ENCODE assay signal across 8 cellular contexts in genomic region chr3:172332256-172333041, GRCh38.
DNase-seq lines count a peak whose midpoint lies in the region; ATAC-seq and TF ChIP-seq lines count a peak whose summit lies in the region.

No MANE protein-coding gene starts in this region.

- POLR2A ChIA-PET in CD8-positive, alpha-beta memory T cell (lab: Charles Lee) = no interaction called here

- H3K4ac ChIP-seq in neuronal stem cell (ENCODE audit: low read length) = no peak overlapping the region

- H3K14ac ChIP-seq in neuronal stem cell (ENCODE audit: low read length) = no peak overlapping the region

- no peaks in the 10 kb centered on the region for H3K9me3 Mint-ChIP-seq in CD8-positive, alpha-beta memory T cell

- no peak overlapping the region for H2BK120ac ChIP-seq in neuronal stem cell (ENCODE audit: low read depth, low read length)

- no peak overlapping the region for H3K4me3 Mint-ChIP-seq in CD8-positive, alpha-beta memory T cell

- H3K27ac ChIP-seq in CD8-positive, alpha-beta memory T cell (ENCODE audit: low read depth, low read length) = no peak overlapping the region
- 0 out of 2 replicates have a peak overlapping the region, but pooled peaks have one; percentile 0 for H3K27ac ChIP-seq in HUES64 (ENCODE audit: low read depth, low read length)
- peak overlapping the region in 1 of 4 donors; percentile 12 for H3K27ac ChIP-seq in Peyer's patch
- no peak overlapping the region for H3K27ac ChIP-seq in neuronal stem cell (replicated peaks; ENCODE audit: low read length)
- H3K27ac ChIP-seq in tibial artery = peak overlapping the region; percentile 42 to 57

- H2BK5ac ChIP-seq in neuronal stem cell (ENCODE audit: low read length) = no peak overlapping the region

- intact Hi-C loops in tibial artery (cut with DNase I; ENCODE audit: low total_unique reads) = loop anchor here (5.0 kb wide), 1 partner anchor 290 kb away; no protein-coding TSS in a partner anchor

- peak overlapping the region in 3 of 8 donors; percentile 17 to 47 (median 30) for H3K27ac Mint-ChIP-seq in CD8-positive, alpha-beta memory T cell

- H2AFZ ChIP-seq in neuronal stem cell (ENCODE audit: low read length) = no peak overlapping the region

- peak; percentile 64 for ATAC-seq in GM19438 (IDR thresholded peaks at IDR 0.05; ENCODE audit: low read depth, unreplicated experiment)

- no peak for TF ChIP-seq POLR2A in Peyer's patch (IDR thresholded peaks at IDR 0.05)

- H2BK15ac ChIP-seq in neuronal stem cell (ENCODE audit: low read length) = no peak overlapping the region

- CTCF ChIA-PET in CD8-positive, alpha-beta memory T cell (lab: Charles Lee) = interaction anchor here (0.7 to 5.4 kb wide), 34 partner anchors 9 to 373 kb away, joined by 3 to 42 read pairs (median 4); partner anchors contain the start of gene FNDC3B

- 88% methylated on average over 2 of the region's 2 CpGs for WGBS in HUES64
- WGBS in neuronal stem cell (ENCODE audit: extremely low coverage in 2 of 2, insufficient read length in 2 of 2, insufficient replicate concordance in 1 of 2), 2 donors = no CpG with 5 or more reads among the region's 2 CpGs

- no peaks in the 10 kb centered on the region for H3K79me1 ChIP-seq in neuronal stem cell (ENCODE audit: low read depth, low read length)

- H3K9me3 ChIP-seq in CD8-positive, alpha-beta memory T cell (ENCODE audit: low read length) = no peaks in the 10 kb centered on the region
- H3K9me3 ChIP-seq in HUES64 (ENCODE audit: insufficient read depth, low read depth, low read length) = no peaks in the 10 kb centered on the region
- H3K9me3 ChIP-seq in Peyer's patch = no peaks in the 10 kb centered on the region
- H3K9me3 ChIP-seq in neuronal stem cell (replicated peaks in 1 of 2; ENCODE audit: control insufficient read depth in 2 of 2, insufficient read depth in 1 of 2, low read depth in 1 of 2, low read length in 2 of 2) = no peaks in the 10 kb centered on the region
- no peaks in the 10 kb centered on the region for H3K9me3 ChIP-seq in tibial artery

- peaks cover 4 to 10% (median 5%) of the 10 kb centered on the region in 3 donors for H3K4me1 Mint-ChIP-seq in CD8-positive, alpha-beta memory T cell

- no peaks in the 10 kb centered on the region for H3K4me1 ChIP-seq in CD8-positive, alpha-beta memory T cell (ENCODE audit: insufficient read depth, low read length)
- H3K4me1 ChIP-seq in HUES64 (ENCODE audit: insufficient read depth, low read length) (no peaks in the 10 kb centered on the region), Peyer's patch (no peaks in the 10 kb centered on the region), neuronal stem cell (ENCODE audit: control insufficient read depth in 2 of 2, insufficient read depth in 1 of 2, low read depth in 1 of 2, low read length in 2 of 2) (peaks cover 0 to 2% of the 10 kb centered on the region in 2 donors), tibial artery (peaks cover 0 to 12% (median 2%) of the 10 kb centered on the region in 4 donors)

- no peak overlapping the region for H3K18ac ChIP-seq in neuronal stem cell (ENCODE audit: low read length)

- H3K9ac ChIP-seq in HUES64 (ENCODE audit: low read depth, low read length) = no peak overlapping the region
- H3K9ac ChIP-seq in neuronal stem cell (ENCODE audit: low read depth, low read length, poor library complexity) = no peak overlapping the region

- TF ChIP-seq CTCF in Peyer's patch (IDR thresholded peaks at IDR 0.05) (peak; percentile 61 to 96 (median 88)), fibroblast of pulmonary artery (IDR thresholded peaks at IDR 0.05; ENCODE audit: low read length, missing control alignments) (peak; percentile 99), tibial artery (IDR thresholded peaks at IDR 0.05) (peak; percentile 82 to 87)

- peaks cover 0 to 30% (median 8%) of the 10 kb centered on the region in 3 donors for H3K36me3 Mint-ChIP-seq in CD8-positive, alpha-beta memory T cell

- no peaks in the 10 kb centered on the region for H3K27me3 Mint-ChIP-seq in CD8-positive, alpha-beta memory T cell

- no peak overlapping the region for H2BK12ac ChIP-seq in neuronal stem cell (ENCODE audit: low read length)

- H3K23ac ChIP-seq in neuronal stem cell (ENCODE audit: low read depth, low read length, poor library complexity) = no peak overlapping the region

- DNase-seq in CD8-positive, alpha-beta memory T cell = peak; percentile 27 to 70 (median 35)
- DNase-seq in Peyer's patch = peak in 2 of 3 donors; percentile 56 to 89
- peak; percentile 57 to 59 for DNase-seq in activated T-cell treated with anti-CD3 and anti-CD28 coated beads, Interleukin-2, amount 50 U/mL, for 48 hours
- peak; percentile 75 for DNase-seq in fibroblast of pulmonary artery (ENCODE audit: low read depth)
- peak; percentile 62 for DNase-seq in neuronal stem cell (ENCODE audit: low spot score)
- DNase-seq in tibial artery = peak in 1 of 2 donors; percentile 74

- H3K36me3 ChIP-seq in CD8-positive, alpha-beta memory T cell (ENCODE audit: insufficient read depth, low read length) = peaks cover 3% of the 10 kb centered on the region
- H3K36me3 ChIP-seq in HUES64 (ENCODE audit: insufficient read depth, low read length) = peaks cover 66% of the 10 kb centered on the region
- H3K36me3 ChIP-seq in Peyer's patch = peaks cover 0 to 58% (median 0%) of the 10 kb centered on the region in 3 donors
- peaks cover 10 to 94% of the 10 kb centered on the region in 2 donors for H3K36me3 ChIP-seq in neuronal stem cell (replicated peaks in 1 of 2; ENCODE audit: control insufficient read depth in 2 of 2, insufficient read depth in 2 of 2, low read length in 2 of 2)
- H3K36me3 ChIP-seq in tibial artery = peaks cover 22 to 59% (median 53%) of the 10 kb centered on the region in 3 donors

- H3K4me2 ChIP-seq in neuronal stem cell (ENCODE audit: insufficient read depth, low read length, poor library complexity, severe bottlenecking) = no peak overlapping the region

- no peak overlapping the region for H4K91ac ChIP-seq in neuronal stem cell (ENCODE audit: low read depth, low read length, poor library complexity)

- no peak overlapping the region for H2AK5ac ChIP-seq in neuronal stem cell (ENCODE audit: low read depth, low read length)

- H3K27me3 ChIP-seq in CD8-positive, alpha-beta memory T cell (ENCODE audit: insufficient read depth, low read length, poor library complexity, severe bottlenecking) = no peaks in the 10 kb centered on the region
- H3K27me3 ChIP-seq in HUES64 (ENCODE audit: insufficient read depth, low read length) (no peaks in the 10 kb centered on the region), Peyer's patch (no peaks in the 10 kb centered on the region), neuronal stem cell (ENCODE audit: control insufficient read depth in 3 of 3, insufficient read depth in 3 of 3, low read depth in 1 of 3, low read length in 3 of 3) (peaks cover 0 to 2% (median 0%) of the 10 kb centered on the region in 3 experiments), tibial artery (no peaks in the 10 kb centered on the region)

- H4K8ac ChIP-seq in neuronal stem cell (ENCODE audit: low read depth, low read length) = no peak overlapping the region

- H3K4me3 ChIP-seq in CD8-positive, alpha-beta memory T cell (ENCODE audit: low read length) = no peak overlapping the region
- H3K4me3 ChIP-seq in HUES64 (ENCODE audit: low read length) (no peak overlapping the region), Peyer's patch (no peak overlapping the region), fibroblast of pulmonary artery (replicated peaks; ENCODE audit: low read depth, low read length) (no peak overlapping the region), neuronal stem cell (ENCODE audit: low read length in 2 of 2) (no peak overlapping the region), tibial artery (no peak overlapping the region)

Comparison
In these comparisons a context has a peak if more than half of its experiments do, and no peak if none do; other contexts are left out.
1. H3K27ac ChIP-seq: peak in HUES64 (single experiment) and tibial artery (2 of 2); none in CD8-positive, alpha-beta memory T cell (single experiment) and neuronal stem cell (single experiment).
2. Peak in every context shown above with its lines, with median percentiles within 50 percentile points of each other: CTCF ChIP-seq.